1 cellular context compared by ENCODE assay signal in genomic region chr13:78606471-78607408, GRCh38.
A peak's percentile ranks its signal among the peaks of the same experiment; 100 is the strongest.
TF ChIP-seq lines count a peak whose summit lies in the region.

No MANE protein-coding gene starts in this region.

TF ChIP-seq in endothelial cell of umbilical vein, 7 proteins besides CTCF, POLR2A, EP300 and RAD21:
- TF ChIP-seq MAX (IDR thresholded peaks at IDR 0.05; ENCODE audit: insufficient read depth, insufficient read length) (no peak), POLR2AphosphoS5 (IDR thresholded peaks at IDR 0.05; ENCODE audit: insufficient read depth, low read depth, low read length) (no peak), GATA2 (IDR thresholded peaks at IDR 0.05; ENCODE audit: insufficient read depth, insufficient read length, low read depth, low read length) (no peak), EZH2 (IDR thresholded peaks at IDR 0.05; ENCODE audit: borderline replicate concordance, low read depth, low read length, severe bottlenecking) (peak; percentile 10), FOS (IDR thresholded peaks at IDR 0.05; ENCODE audit: borderline replicate concordance, insufficient read depth, low read length) (no peak)
